Comparison of ENCODE assay signal across 8 cellular contexts in the genomic region with DNA sequence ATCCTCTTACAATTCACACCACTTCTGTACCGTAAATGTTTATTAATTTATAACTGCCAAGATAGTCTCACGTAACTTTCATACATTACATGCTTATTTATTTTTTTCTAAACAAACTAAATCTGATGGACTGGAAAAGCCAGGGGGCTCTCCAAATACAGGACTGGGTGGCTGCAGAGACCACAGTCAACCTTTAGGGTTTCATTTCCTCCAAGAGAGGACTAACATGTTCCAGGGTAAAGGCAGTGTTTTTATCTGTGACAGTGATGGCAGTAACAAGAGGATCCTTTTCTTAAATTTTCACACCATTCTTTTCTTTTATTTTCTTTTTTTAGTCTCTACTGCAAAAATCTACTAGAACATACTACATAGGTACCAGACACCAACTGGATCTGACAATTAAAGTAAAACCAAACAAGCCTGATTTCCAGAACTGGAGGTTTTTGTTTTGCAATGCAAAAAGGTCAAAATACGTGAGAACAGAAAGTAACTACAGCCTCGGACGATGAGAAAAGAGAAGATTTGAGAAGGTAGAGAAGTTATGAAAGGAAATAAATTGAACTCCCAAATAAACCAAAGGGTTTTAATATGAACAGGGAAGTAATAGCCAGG. TPM values are rescaled to one million over a fixed set of nuclear protein-coding genes. Genes with fewer than 3 reads are reported as not detected.
DNase-seq lines count a peak whose midpoint lies in the region; ATAC-seq and TF ChIP-seq lines count a peak whose summit lies in the region.

No MANE protein-coding gene starts in this region.

- no peaks in the 10 kb centered on the region for H3K9me3 ChIP-seq in ascending aorta
- no peaks in the 10 kb centered on the region for H3K9me3 ChIP-seq in tibial nerve

- TF ChIP-seq CTCF in GM06990 (IDR thresholded peaks at IDR 0.05; ENCODE audit: insufficient read depth, low read length, poor library complexity, severe bottlenecking), result peak; percentile 3
- no peak for TF ChIP-seq CTCF in GM20000 (IDR thresholded peaks at IDR 0.05; ENCODE audit: extremely low read depth, missing control alignments)
- TF ChIP-seq CTCF in ascending aorta (IDR thresholded peaks at IDR 0.05), result no peak
- TF ChIP-seq CTCF in tibial nerve (IDR thresholded peaks at IDR 0.05), result no peak

- peak; percentile 29 for ATAC-seq in HG03575 (IDR thresholded peaks at IDR 0.05; ENCODE audit: extremely low read depth, insufficient number of reproducible peaks, low FRiP score, unreplicated experiment)

- intact Hi-C loops in ascending aorta (cut with DNase I), result loop anchor here (5.0 to 10.0 kb wide), 4 partner anchors 72 to 1161 kb away; a partner anchor contains a TSS

- WGBS in tibial nerve, 2 donors, result 16 to 20% methylated on average over 5 of the region's 5 CpGs

- no peak for TF ChIP-seq EP300 in tibial nerve (IDR thresholded peaks at IDR 0.05)

- DNase-seq in GM06990 (ENCODE audit: extremely low read depth, insufficient read length) (peak; percentile 29), GM20000 (ENCODE audit: low spot score) (peak; percentile 38), ascending aorta (ENCODE audit: low spot score in 2 of 2) (no peak), left kidney (ENCODE audit: low read depth, low spot score) (peak; percentile 29), tibial nerve (ENCODE audit: low spot score in 2 of 2) (no peak), 8988T (no peak), DMS79 treated with DMSO at 0.1 percent for 48 hours (lab: John Stamatoyannopoulos, UW) (no peak)

- H3K36me3 ChIP-seq in GM06990 (ENCODE audit: control insufficient read depth, insufficient read depth, low read length) (no peaks in the 10 kb centered on the region), ascending aorta (no peaks in the 10 kb centered on the region), tibial nerve (no peaks in the 10 kb centered on the region)

- H3K4me1 ChIP-seq in ascending aorta (peaks cover 0 to 13% of the 10 kb centered on the region in 2 donors), tibial nerve (peaks cover 0 to 56% (median 23%) of the 10 kb centered on the region in 4 donors)

- H3K4me3 ChIP-seq in GM06990 (replicated peaks; ENCODE audit: low read depth, low read length), result peak overlapping the region; percentile 93
- H3K4me3 ChIP-seq in ascending aorta, result peak overlapping the region; percentile 64 to 68
- H3K4me3 ChIP-seq in tibial nerve, result peak overlapping the region; percentile 64 to 75 (median 70)

- H3K27me3 ChIP-seq in GM06990 (replicated peaks; ENCODE audit: control insufficient read depth, insufficient read depth, low read length) (no peaks in the 10 kb centered on the region), ascending aorta (no peaks in the 10 kb centered on the region), tibial nerve (no peaks in the 10 kb centered on the region)

- H3K27ac ChIP-seq in ascending aorta, result peak overlapping the region; percentile 90 to 91
- H3K27ac ChIP-seq in tibial nerve, result peak overlapping the region; percentile 91 to 98 (median 95)

- no peak for TF ChIP-seq POLR2A in tibial nerve (IDR thresholded peaks at IDR 0.05)

RNA-seq across cellular contexts. Expression of a gene that starts 1.2 kb away (rescaled TPM):
- 31.1 TPM for total RNA-seq in ascending aorta
- 100 to 1,000 TPM in 1 of 4 donors, 10 to 100 TPM in 3; 65.7 to 110 (median 77.3) TPM for total RNA-seq in tibial nerve

Comparison
In these comparisons a context has a peak if more than half of its experiments do, and no peak if none do; other contexts are left out.
1. DNase-seq: peak in GM06990 (single experiment), GM20000 (single experiment) and left kidney (single experiment); none in ascending aorta (0 of 2), tibial nerve (0 of 2), 8988T (single experiment) and DMS79 treated with DMSO at 0.1 percent for 48 hours (single experiment).
2. Peak in every context shown above with its lines, with median percentiles within 50 percentile points of each other: H3K4me3 ChIP-seq.